Comparison of ENCODE assay signal across 15 cellular contexts in genomic region chr5:148836272-148837250, GRCh38.
"Had no signal": no experiment of that assay in that cellular context is flagged by ENCODE, and none has a peak within 500 bp of the region (broad histone marks: within the 10 kb centered on the region; RNA-seq: fewer than 3 reads in every experiment).

No MANE protein-coding gene starts in this region.

- H3K36me3 ChIP-seq: right atrium auricular region had no signal

- DNase-seq: activated CD4-positive, alpha-beta memory T cell treated with anti-CD3 and anti-CD28 coated beads, Interleukin-2, amount 10 ng/mL, durations not matched to agents 7 days and 5 days; activated CD4-positive, alpha-beta T cell treated with anti-CD3 and anti-CD28 coated beads for 1 hour; activated CD8-positive, alpha-beta memory T cell treated with anti-CD3 and anti-CD28 coated beads, Interleukin-2, amount 50 U/mL, for 4 hours; activated naive CD4-positive, alpha-beta T cell treated with Interleukin-2 at 50 U/mL for 16 hours; caudate nucleus; effector CD4-positive, alpha-beta T cell; posterior cingulate gyrus; substantia nigra; SW 1271; trophoblast cell had no signal

- H3K27ac ChIP-seq: coronary artery, epithelial cell of prostate, hepatocyte, right atrium auricular region had no signal

- H3K79me2 ChIP-seq: hepatocyte had no signal

- H3K4me2 ChIP-seq: hepatocyte, smooth muscle cell had no signal

- H3K4me3 ChIP-seq: coronary artery, hepatocyte, right atrium auricular region, smooth muscle cell had no signal

- H3K27me3 ChIP-seq: hepatocyte, right atrium auricular region had no signal

- H2AFZ ChIP-seq: hepatocyte had no signal

- H3K9me3 ChIP-seq: right atrium auricular region had no signal
